18 cellular contexts compared by ENCODE assay signal in genomic region chr1:190738321-190738720, GRCh38.
DNase-seq lines count a peak whose midpoint lies in the region; ATAC-seq and TF ChIP-seq lines count a peak whose summit lies in the region.
"Had no signal": no experiment of that assay in that cellular context is flagged by ENCODE, and none has a peak within 500 bp of the region (broad histone marks: within the 10 kb centered on the region; RNA-seq: fewer than 3 reads in every experiment).

No MANE protein-coding gene starts in this region.

- no peak for TF ChIP-seq RAD21 in SK-N-SH (IDR thresholded peaks at IDR 0.05; ENCODE audit: low read length)

- no peaks in the 10 kb centered on the region for H3K36me3 ChIP-seq in SK-N-SH (replicated peaks in 1 of 2; ENCODE audit: control insufficient read depth in 1 of 2, insufficient read depth in 2 of 2, low read length in 1 of 2)
- H3K36me3 ChIP-seq in RWPE2 (ENCODE audit: low read depth) = no peaks in the 10 kb centered on the region
- no peaks in the 10 kb centered on the region for H3K36me3 ChIP-seq in uterus
- H3K36me3 ChIP-seq: HAP-1 had no signal

- H3F3A ChIP-seq in SK-N-SH (replicated peaks; ENCODE audit: insufficient read depth) = no peaks in the 10 kb centered on the region

- no peak for TF ChIP-seq EP300 in SK-N-SH (IDR thresholded peaks at IDR 0.05; ENCODE audit: borderline replicate concordance in 1 of 2, low read depth in 1 of 2, low read length in 1 of 2)

- no peak for TF ChIP-seq POLR2A in uterus (IDR thresholded peaks at IDR 0.05)

- H2AFZ ChIP-seq in SK-N-SH (ENCODE audit: low read depth) = no peak overlapping the region
- H2AFZ ChIP-seq: PC-9 had no signal

- no peak for DNase-seq in SK-N-SH
- DNase-seq in RWPE2 (ENCODE audit: low spot score) = no peak
- DNase-seq in fibroblast of peridontal ligament (ENCODE audit: extremely low read depth) = peak; percentile 55
- DNase-seq in uterus = no peak
- DNase-seq: 8988T, COR-L47, NCI-H1436 treated with DMSO at 0.1 percent for 48 hours, NCI-H2081, NCI-H2227 treated with DMSO at 0.1 percent for 48 hours, NCI-H526, PC-9, SHP77 had no signal

- H3K4me2 ChIP-seq in SK-N-SH = no peak overlapping the region
- H3K4me2 ChIP-seq: PC-9 had no signal

- no peaks in the 10 kb centered on the region for H4K20me1 ChIP-seq in SK-N-SH (ENCODE audit: insufficient read depth)

- ATAC-seq in SK-N-SH treated with all-trans-retinoic acid at 6 μM for 48 hours (peak; percentile 30; the same call in 1 of the 3 replicates), RWPE2 (ENCODE audit: low read depth) (0 out of 3 replicates have a peak, but pooled peaks have one; percentile 25), HG03135 (IDR thresholded peaks at IDR 0.05; ENCODE audit: unreplicated experiment) (no peak), GM18502 (IDR thresholded peaks at IDR 0.05; ENCODE audit: poor library complexity, unreplicated experiment) (no peak), GM21526 (IDR thresholded peaks at IDR 0.05; ENCODE audit: low FRiP score, unreplicated experiment) (no peak)

- H3K9ac ChIP-seq in SK-N-SH = no peak overlapping the region

- H3K27me3 ChIP-seq in SK-N-SH (ENCODE audit: insufficient read depth) = no peaks in the 10 kb centered on the region
- H3K27me3 ChIP-seq in RWPE2 (ENCODE audit: insufficient read depth, poor library complexity, severe bottlenecking) = no peaks in the 10 kb centered on the region
- H3K27me3 ChIP-seq in uterus = no peaks in the 10 kb centered on the region

- no peaks in the 10 kb centered on the region; the same call in 1 of the 2 replicates for H3K9me3 ChIP-seq in SK-N-SH
- H3K9me3 ChIP-seq in RWPE2 (ENCODE audit: severe bottlenecking) = no peaks in the 10 kb centered on the region
- H3K9me3 ChIP-seq in uterus = no peaks in the 10 kb centered on the region
- H3K9me3 ChIP-seq: HAP-1 had no signal

- CTCF ChIA-PET in SK-N-SH (lab: Yijun Ruan, JAX) = no interaction called here

- no peak overlapping the region for H3K4me3 ChIP-seq in SK-N-SH (ENCODE audit: low read depth in 2 of 2, low read length in 1 of 2)
- H3K4me3 ChIP-seq in RWPE2 (ENCODE audit: severe bottlenecking) = no peak overlapping the region
- no peak overlapping the region for H3K4me3 ChIP-seq in uterus
- H3K4me3 ChIP-seq: HAP-1, PC-9 had no signal

- no peaks in the 10 kb centered on the region for H3K79me2 ChIP-seq in SK-N-SH (ENCODE audit: insufficient read depth)

- WGBS in SK-N-SH (ENCODE audit: low lambda C conversion rate) = 16% methylated on average over 3 of the region's 3 CpGs

- H3K9me2 ChIP-seq in SK-N-SH = no peaks in the 10 kb centered on the region

- POLR2A ChIA-PET in SK-N-SH (lab: Yijun Ruan, JAX) = no interaction called here

- no peak overlapping the region for H3K27ac ChIP-seq in SK-N-SH (ENCODE audit: low read depth in 2 of 2, low read length in 1 of 2)
- H3K27ac ChIP-seq in RWPE2 (ENCODE audit: poor library complexity, severe bottlenecking) = no peak overlapping the region
- H3K27ac ChIP-seq in uterus = no peak overlapping the region
- H3K27ac ChIP-seq: C4-2B, PC-9 had no signal

- TF ChIP-seq CTCF in SK-N-SH (IDR thresholded peaks at IDR 0.05) (no peak), RWPE2 (IDR thresholded peaks at IDR 0.05; ENCODE audit: poor library complexity, severe bottlenecking) (no peak), uterus (IDR thresholded peaks at IDR 0.05) (no peak)

- intact Hi-C loops in uterus (cut with DNase I; ENCODE audit: low total_unique reads) = no loop called here

- H3K4me1 ChIP-seq in SK-N-SH (ENCODE audit: control insufficient read depth in 1 of 2, insufficient read depth in 2 of 2, low read depth in 1 of 2, low read length in 1 of 2) (no peaks in the 10 kb centered on the region; a peak in 1 of 4 replicates), RWPE2 (ENCODE audit: insufficient read depth, poor library complexity, severe bottlenecking) (no peaks in the 10 kb centered on the region), uterus (no peaks in the 10 kb centered on the region)
- H3K4me1 ChIP-seq: HAP-1 had no signal

TF ChIP-seq in SK-N-SH treated with all-trans-retinoic acid at 6 μM for 48 hours, 23 proteins besides CTCF, POLR2A, EP300 and RAD21 (continues in another document):
- TF ChIP-seq ZFP30 (CRISPR knock-in tag; IDR thresholded peaks at IDR 0.05) (no peak), CREB5 (CRISPR knock-in tag; IDR thresholded peaks at IDR 0.05; ENCODE audit: low read depth) (no peak), PPARA (CRISPR knock-in tag; IDR thresholded peaks at IDR 0.05; ENCODE audit: borderline replicate concordance) (no peak), TSHZ2 (CRISPR knock-in tag; IDR thresholded peaks at IDR 0.05) (no peak), TOX (CRISPR knock-in tag; IDR thresholded peaks at IDR 0.05; ENCODE audit: borderline replicate concordance) (no peak)

TF ChIP-seq in SK-N-SH, 30 proteins besides CTCF, POLR2A, EP300 and RAD21:
- TF ChIP-seq GATA2 (CRISPR knock-in tag; IDR thresholded peaks at IDR 0.05) (no peak), ELF1 (IDR thresholded peaks at IDR 0.05) (no peak), FOSL2 (IDR thresholded peaks at IDR 0.05; ENCODE audit: borderline replicate concordance, low read depth) (no peak), USF2 (IDR thresholded peaks at IDR 0.05; ENCODE audit: borderline replicate concordance, low read depth, low read length) (no peak), ZBTB33 (IDR thresholded peaks at IDR 0.05; ENCODE audit: borderline replicate concordance, low read depth) (no peak), RFX5 (IDR thresholded peaks at IDR 0.05; ENCODE audit: low read length) (no peak), USF1 (IDR thresholded peaks at IDR 0.05; ENCODE audit: borderline replicate concordance, low read depth) (no peak)

Comparison
In these comparisons a context has a peak if more than half of its experiments do, and no peak if none do; other contexts are left out.
1. ATAC-seq: peak in SK-N-SH treated with all-trans-retinoic acid at 6 μM for 48 hours (single experiment) and RWPE2 (single experiment); none in HG03135 (single experiment), GM18502 (single experiment) and GM21526 (single experiment).